ENCODE assay signal across 21 cellular contexts in genomic region chr14:28307506-28307905, GRCh38.
"Had no signal": no experiment of that assay in that cellular context is flagged by ENCODE, and none has a peak within 500 bp of the region (broad histone marks: within the 10 kb centered on the region; RNA-seq: fewer than 3 reads in every experiment).

No MANE protein-coding gene starts in this region.

- ATAC-seq: left cardiac atrium; left ventricle myocardium superior; naive thymus-derived CD4-positive, alpha-beta T cell; pancreas; psoas muscle had no signal

- H3K9me3 ChIP-seq: pancreas, psoas muscle, right atrium auricular region, uterus had no signal

- H3K27ac ChIP-seq: pancreas, psoas muscle, right atrium auricular region, uterus had no signal

- H3K36me3 ChIP-seq: pancreas, right atrium auricular region, uterus had no signal

- H3K27me3 ChIP-seq: pancreas, right atrium auricular region, uterus had no signal

- H3K4me1 ChIP-seq: pancreas, psoas muscle, right atrium auricular region, uterus had no signal

- H3K4me3 ChIP-seq: pancreas, psoas muscle, right atrium auricular region, uterus had no signal

- DNase-seq: activated CD4-positive, alpha-beta memory T cell treated with anti-CD3 and anti-CD28 coated beads for 36 hours; activated CD4-positive, alpha-beta T cell treated with anti-CD3 and anti-CD28 coated beads for 48 hours; activated CD8-positive, alpha-beta memory T cell treated with anti-CD3 and anti-CD28 coated beads, Interleukin-2, amount 50 U/mL, for 4 hours; activated gamma-delta T cell; activated naive CD4-positive, alpha-beta T cell treated with anti-CD3 and anti-CD28 coated beads, Interleukin-2, amount 10 ng/mL, durations not matched to agents 7 days and 5 days; activated naive CD8-positive, alpha-beta T cell treated with anti-CD3 and anti-CD28 coated beads, Interleukin-2, amount 10 ng/mL, durations not matched to agents 7 days and 5 days; activated T-cell treated with anti-CD3 and anti-CD28 coated beads, Interleukin-2, amount 50 U/mL, for 1 hour; dermis blood vessel endothelial cell; effector CD8-positive, alpha-beta T cell; glutamatergic neuron; islet precursor cell; left cardiac atrium; left ventricle myocardium superior; naive thymus-derived CD4-positive, alpha-beta T cell; nucleus accumbens; pancreas; psoas muscle; stimulated activated naive CD4-positive, alpha-beta T cell treated with Interleukin-2 at 50 U/mL for 16 hours; T-helper 1 cell; uterus had no signal
